In the genomic region with DNA sequence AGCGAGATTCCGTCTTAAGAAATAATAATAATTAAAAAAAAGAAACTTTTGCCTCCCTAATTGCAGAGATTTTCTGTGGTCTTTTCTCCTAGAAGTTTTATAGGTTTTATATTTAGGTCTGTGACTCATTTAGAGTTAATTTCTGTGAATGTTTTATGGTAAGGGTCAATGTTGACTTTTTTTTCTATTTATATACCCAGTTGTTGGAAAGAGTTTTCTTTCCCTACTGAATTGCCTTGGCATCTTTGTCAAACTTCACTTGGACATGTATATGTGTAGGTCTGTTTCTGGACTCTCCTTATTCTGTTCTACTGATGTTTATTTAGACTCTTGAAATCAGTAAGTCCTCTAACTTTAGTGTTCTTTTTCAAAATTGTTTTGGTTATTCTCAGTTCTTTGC, we compare ENCODE assay signal across 12 cellular contexts. TPM values are rescaled to one million over a fixed set of nuclear protein-coding genes. Genes with fewer than 3 reads are reported as not detected.
DNase-seq lines count a peak whose midpoint lies in the region; ATAC-seq, FAIRE-seq and TF ChIP-seq lines count a peak whose summit lies in the region.
"Had no signal": no experiment of that assay in that cellular context is flagged by ENCODE, and none has a peak within 500 bp of the region (broad histone marks: within the 10 kb centered on the region; RNA-seq: fewer than 3 reads in every experiment).

No MANE protein-coding gene starts in this region.

- peaks cover 53% of the 10 kb centered on the region for H3K4me1 Mint-ChIP-seq in activated naive CD8-positive, alpha-beta T cell treated with anti-CD3 and anti-CD28 coated beads, Interleukin-2, amount 50 U/mL, for 24 hours
- H3K4me1 Mint-ChIP-seq in T-cell, result peaks cover 52 to 63% (median 57%) of the 10 kb centered on the region in 3 donors

- peaks cover 56% of the 10 kb centered on the region for H3K36me3 Mint-ChIP-seq in activated naive CD8-positive, alpha-beta T cell treated with anti-CD3 and anti-CD28 coated beads, Interleukin-2, amount 50 U/mL, for 24 hours (ENCODE audit: low read depth)
- H3K36me3 Mint-ChIP-seq in T-cell, result peaks cover 43% of the 10 kb centered on the region

- peaks cover 13% of the 10 kb centered on the region for H3K9me3 Mint-ChIP-seq in activated naive CD8-positive, alpha-beta T cell treated with anti-CD3 and anti-CD28 coated beads, Interleukin-2, amount 50 U/mL, for 24 hours
- H3K9me3 Mint-ChIP-seq in T-cell, result peaks cover 0 to 17% (median 14%) of the 10 kb centered on the region in 3 donors

- H3K27ac ChIP-seq in osteoblast (ENCODE audit: low read depth, low read length) (peak overlapping the region; percentile 37), HepG2 (ENCODE audit: extremely low read length, insufficient read depth, low read length) (no peak overlapping the region)

- CTCF ChIA-PET in HepG2 (lab: Yijun Ruan, JAX; ENCODE audit: low intra/inter-chr PET ratio, low total read pairs) (no interaction called here), T-cell (lab: Charles Lee) (no interaction called here)

- in situ Hi-C loops in HepG2 (cut with HindIII; ENCODE audit: extremely low pct_ligation_motif_present, low pct_unique_long_range_greater_than_20kb), result no loop called here

- DNase-seq in EH (ENCODE audit: low read depth) (peak; percentile 57), osteoblast (ENCODE audit: insufficient read length, low spot score, missing footprints) (no peak), HepG2 (ENCODE audit: low spot score) (no peak), A172 (ENCODE audit: low spot score) (no peak), T-cell (no peak)
- DNase-seq in activated naive CD8-positive, alpha-beta T cell treated with anti-CD3 and anti-CD28 coated beads, Interleukin-2, amount 50 U/mL, for 24 hours, result no peak
- DNase-seq: DMS53, H7 had no signal

- H4K20me1 ChIP-seq in Loucy (ENCODE audit: insufficient read depth, low read length, poor library complexity, severe bottlenecking) (peaks cover 72% of the 10 kb centered on the region), osteoblast (ENCODE audit: insufficient read depth, low read length) (peaks cover 29% of the 10 kb centered on the region), HepG2 (ENCODE audit: insufficient read depth, low read length) (peaks cover 34% of the 10 kb centered on the region)

- H3K4me3 Mint-ChIP-seq in activated naive CD8-positive, alpha-beta T cell treated with anti-CD3 and anti-CD28 coated beads, Interleukin-2, amount 50 U/mL, for 24 hours, result no peak overlapping the region
- peak overlapping the region in 1 of 3 donors; percentile 27 for H3K4me3 Mint-ChIP-seq in T-cell
- H3K4me3 Mint-ChIP-seq: CD14-positive monocyte, GM23338 had no signal

- TF ChIP-seq EP300 in HepG2 (IDR thresholded peaks at IDR 0.05; ENCODE audit: low read depth in 2 of 2, low read length in 2 of 2) (no peak), HepG2 (CRISPR knock-in tag; IDR thresholded peaks at IDR 0.05; ENCODE audit: borderline replicate concordance) (no peak)

- peak overlapping the region; percentile 94 for H3K4me2 ChIP-seq in Loucy (ENCODE audit: low read depth, low read length, poor library complexity, severe bottlenecking)
- H3K4me2 ChIP-seq in osteoblast (ENCODE audit: insufficient read depth, low read length), result peak overlapping the region; percentile 46
- H3K4me2 ChIP-seq in HepG2 (ENCODE audit: low read depth, low read length), result no peak overlapping the region
- H3K4me2 ChIP-seq: GM23338 had no signal

- TF ChIP-seq RAD21 in HepG2 (CRISPR knock-in tag; IDR thresholded peaks at IDR 0.05), result no peak

- WGBS in HepG2 (ENCODE audit: low lambda C conversion rate), result 95% methylated on average over 2 of the region's 2 CpGs

- H3K9me2 ChIP-seq in Loucy (replicated peaks; ENCODE audit: low read depth, low read length), result no peaks in the 10 kb centered on the region

- POLR2A ChIA-PET in HepG2 (lab: Yijun Ruan, JAX), result no interaction called here
- POLR2A ChIA-PET in T-cell (lab: Charles Lee), result no interaction called here

- H3K27me3 Mint-ChIP-seq in activated naive CD8-positive, alpha-beta T cell treated with anti-CD3 and anti-CD28 coated beads, Interleukin-2, amount 50 U/mL, for 24 hours, result no peaks in the 10 kb centered on the region
- no peaks in the 10 kb centered on the region for H3K27me3 Mint-ChIP-seq in T-cell

- no peak overlapping the region for H3K9ac ChIP-seq in Loucy (ENCODE audit: low read depth, low read length, poor library complexity, severe bottlenecking)
- H3K9ac ChIP-seq in HepG2 (ENCODE audit: insufficient read depth, low read depth, low read length), result no peak overlapping the region

- intact Hi-C loops in HepG2 (cut with micrococcal nuclease; ENCODE audit: unreplicated experiment), result no loop called here

- TF ChIP-seq CTCF in Loucy (conservative IDR thresholded peaks at IDR 0.05; ENCODE audit: low read length) (no peak), osteoblast (IDR thresholded peaks at IDR 0.05; ENCODE audit: extremely low read depth, low read depth, low read length) (no peak), HepG2 (CRISPR knock-in tag; IDR thresholded peaks at IDR 0.05) (no peak)

- TF ChIP-seq POLR2A in HepG2 (IDR thresholded peaks at IDR 0.05; ENCODE audit: insufficient read depth in 1 of 2, low read depth in 2 of 2, low read length in 2 of 2), result no peak

- H3K79me2 ChIP-seq in Loucy (ENCODE audit: insufficient read depth, low read length) (peaks cover 98% of the 10 kb centered on the region), osteoblast (ENCODE audit: insufficient read depth, low read length) (peaks cover 97% of the 10 kb centered on the region), HepG2 (ENCODE audit: insufficient read depth, low read length) (peaks cover 100% of the 10 kb centered on the region)

- peaks cover 52% of the 10 kb centered on the region for H3K4me1 ChIP-seq in Loucy (ENCODE audit: insufficient read depth, low read length, poor library complexity, severe bottlenecking)
- peaks cover 29% of the 10 kb centered on the region for H3K4me1 ChIP-seq in osteoblast (ENCODE audit: insufficient read depth, low read length)
- H3K4me1 ChIP-seq in HepG2 (ENCODE audit: insufficient read depth, low read length), result peaks cover 46% of the 10 kb centered on the region

- no peak for FAIRE-seq in HepG2 (lab: Jason Lieb, UNC)
- FAIRE-seq: GM18507 had no signal

- H2AFZ ChIP-seq in Loucy (ENCODE audit: low read length), result no peak overlapping the region
- no peak overlapping the region for H2AFZ ChIP-seq in osteoblast (ENCODE audit: low read length)
- H2AFZ ChIP-seq in HepG2 (ENCODE audit: low read length), result no peak overlapping the region
- H2AFZ ChIP-seq: GM23338 had no signal

- peaks cover 8% of the 10 kb centered on the region for H3K9me3 ChIP-seq in Loucy (ENCODE audit: insufficient read depth, low read depth, low read length)
- no peaks in the 10 kb centered on the region for H3K9me3 ChIP-seq in osteoblast (ENCODE audit: low read depth, low read length)
- H3K9me3 ChIP-seq in HepG2 (ENCODE audit: low read length), result peaks cover 2% of the 10 kb centered on the region

- H3K4me3 ChIP-seq in Loucy (ENCODE audit: low read length, poor library complexity, severe bottlenecking) (peak overlapping the region; percentile 42), osteoblast (ENCODE audit: insufficient read depth, low read length) (no peak overlapping the region), HepG2 (replicated peaks in 1 of 3; ENCODE audit: insufficient read depth in 1 of 3, low read depth in 2 of 3, low read length in 3 of 3) (no peak overlapping the region)
- H3K4me3 ChIP-seq: GM23338 had no signal

- H3K27me3 ChIP-seq in Loucy (ENCODE audit: insufficient read depth, low read length, poor library complexity, severe bottlenecking), result peaks cover 1% of the 10 kb centered on the region
- no peaks in the 10 kb centered on the region for H3K27me3 ChIP-seq in osteoblast (ENCODE audit: insufficient read depth, low read length)
- H3K27me3 ChIP-seq in HepG2 (ENCODE audit: control insufficient read depth in 1 of 2, insufficient read depth in 2 of 2, low read length in 2 of 2), result no peaks in the 10 kb centered on the region; a peak in 1 of 5 replicates

- 0 out of 2 replicates have a peak, but pooled peaks cover 1% of the 10 kb centered on the region for H3K36me3 ChIP-seq in Loucy (ENCODE audit: insufficient read depth, low read length)
- no peaks in the 10 kb centered on the region for H3K36me3 ChIP-seq in osteoblast (ENCODE audit: insufficient read depth, low read length)
- peaks cover 0 to 3% of the 10 kb centered on the region in 2 experiments; a peak in 2 of 5 replicates for H3K36me3 ChIP-seq in HepG2 (replicated peaks in 1 of 2; ENCODE audit: control insufficient read depth in 1 of 2, insufficient read depth in 2 of 2, low read length in 2 of 2)

- no TSS peak for BruUV-seq in HepG2 (replicated peaks; lab: Mats Ljungman, UMichigan)

- no peak for ATAC-seq in activated naive CD8-positive, alpha-beta T cell treated with anti-CD3 and anti-CD28 coated beads, Interleukin-2, amount 50 U/mL, for 24 hours
- ATAC-seq in HepG2 (no peak), T-cell (replicated peaks in 1 of 4) (no peak)
- ATAC-seq: GM23338 had no signal

- H3F3A ChIP-seq in Loucy (ENCODE audit: low read depth), result no peaks in the 10 kb centered on the region

- H3K27ac Mint-ChIP-seq in activated naive CD8-positive, alpha-beta T cell treated with anti-CD3 and anti-CD28 coated beads, Interleukin-2, amount 50 U/mL, for 24 hours, result peak overlapping the region; percentile 61
- no peak overlapping the region for H3K27ac Mint-ChIP-seq in T-cell
- H3K27ac Mint-ChIP-seq: CD14-positive monocyte, GM23338 had no signal

RNA-seq across cellular contexts. Expression of a gene that starts 5.5 kb away (rescaled TPM):
- 21.4 and 21.8 TPM in 2 replicates for total RNA-seq in osteoblast
- 31.0 and 38.1 TPM in 2 replicates for total RNA-seq in HepG2 (2016; rRNA removed; fragmentation: Illumina TruSeq; extraction: Trizol)
- total RNA-seq in HepG2 (2016; cell fraction: cytosol; rRNA removed; fragmentation: Illumina TruSeq; extraction: Trizol; ENCODE audit: low read depth), result 16.0 and 19.8 TPM in 2 replicates
- total RNA-seq in HepG2 (2016; cell fraction: insoluble cytoplasmic fraction; rRNA removed; fragmentation: Illumina TruSeq; extraction: Trizol), result 26.9 and 42.0 TPM in 2 replicates
- 21.0 and 25.6 TPM in 2 replicates for total RNA-seq in HepG2 (2016; cell fraction: membrane; rRNA removed; fragmentation: Illumina TruSeq; extraction: Trizol)
- 41.8 and 49.3 TPM in 2 replicates for total RNA-seq in HepG2 (2016; cell fraction: nucleus; rRNA removed; fragmentation: Illumina TruSeq; extraction: Trizol)
- polyA plus RNA-seq in HepG2 (2011; rRNA removed), result 27.9 and 29.8 TPM in 2 replicates
- polyA plus RNA-seq in HepG2 (2011; cell fraction: cytosol; rRNA removed), result 13.4 and 17.0 TPM in 2 replicates
- 81.1 and 98.2 TPM in 2 replicates for polyA plus RNA-seq in HepG2 (2011; cell fraction: nucleus; rRNA removed)
- 22.2 and 36.6 TPM in 2 replicates for polyA plus RNA-seq in HepG2 (2012)
- 3.3 and 4.9 TPM in 2 replicates for polyA plus RNA-seq in HepG2 (2016; cell fraction: cytosol; fragmentation: Illumina TruSeq; extraction: Trizol; ENCODE audit: low read depth)
- polyA plus RNA-seq in HepG2 (2016; cell fraction: insoluble cytoplasmic fraction; fragmentation: Illumina TruSeq; extraction: Trizol; ENCODE audit: low read depth), result 33.7 and 36.8 TPM in 2 replicates
- polyA plus RNA-seq in HepG2 (2016; cell fraction: membrane; fragmentation: Illumina TruSeq; extraction: Trizol; ENCODE audit: low read depth), result 10.9 TPM in 2 replicates
- 65.8 and 79.5 TPM in 2 replicates for polyA plus RNA-seq in HepG2 (2016; cell fraction: nucleus; fragmentation: Illumina TruSeq; extraction: Trizol; ENCODE audit: insufficient read depth, low read depth)
- 19.0 and 22.7 TPM in 2 replicates for polyA minus RNA-seq in HepG2 (2011; rRNA and poly(A)+ RNA removed; ENCODE audit: low replicate concordance)
- 9.5 and 10.0 TPM in 2 replicates for polyA minus RNA-seq in HepG2 (2011; cell fraction: cytosol; rRNA and poly(A)+ RNA removed)
- polyA minus RNA-seq in HepG2 (2011; cell fraction: nucleus; rRNA and poly(A)+ RNA removed), result 57.8 and 73.6 TPM in 2 replicates
- 14.8 and 16.7 TPM in 2 replicates for total RNA-seq in A172 (2014; rRNA removed; shearing (Covaris generic))
- total RNA-seq in T-cell, result 10 to 100 TPM; 38.9 to 52.1 (median 49.7) TPM

RNA-seq across cellular contexts. Expression of a gene that starts 40.5 kb away (rescaled TPM):
- total RNA-seq in osteoblast, result 1.1 and 1.2 TPM in 2 replicates
- 3.0 and 3.8 TPM in 2 replicates for total RNA-seq in HepG2 (2016; rRNA removed; fragmentation: Illumina TruSeq; extraction: Trizol)
- total RNA-seq in HepG2 (2016; cell fraction: cytosol; rRNA removed; fragmentation: Illumina TruSeq; extraction: Trizol; ENCODE audit: low read depth), result 0.40 and 1.1 TPM in 2 replicates
- total RNA-seq in HepG2 (2016; cell fraction: insoluble cytoplasmic fraction; rRNA removed; fragmentation: Illumina TruSeq; extraction: Trizol), result 3.4 and 4.4 TPM in 2 replicates
- 2.0 TPM in 2 replicates for total RNA-seq in HepG2 (2016; cell fraction: membrane; rRNA removed; fragmentation: Illumina TruSeq; extraction: Trizol)
- total RNA-seq in HepG2 (2016; cell fraction: nucleus; rRNA removed; fragmentation: Illumina TruSeq; extraction: Trizol), result 2.3 and 2.7 TPM in 2 replicates
- 1.2 and 1.9 TPM in 2 replicates for polyA plus RNA-seq in HepG2 (2011; rRNA removed)
- 0.50 and 0.79 TPM in 2 replicates for polyA plus RNA-seq in HepG2 (2011; cell fraction: cytosol; rRNA removed)
- polyA plus RNA-seq in HepG2 (2011; cell fraction: nucleus; rRNA removed), result 0.61 and 0.88 TPM in 2 replicates
- 1.3 and 2.8 TPM in 2 replicates for polyA plus RNA-seq in HepG2 (2012)
- 0.28 and 0.31 TPM in 2 replicates for polyA plus RNA-seq in HepG2 (2016; cell fraction: cytosol; fragmentation: Illumina TruSeq; extraction: Trizol; ENCODE audit: low read depth)
- polyA plus RNA-seq in HepG2 (2016; cell fraction: insoluble cytoplasmic fraction; fragmentation: Illumina TruSeq; extraction: Trizol; ENCODE audit: low read depth), result 3.4 and 5.5 TPM in 2 replicates
- 0.83 and 1.1 TPM in 2 replicates for polyA plus RNA-seq in HepG2 (2016; cell fraction: membrane; fragmentation: Illumina TruSeq; extraction: Trizol; ENCODE audit: low read depth)
- 3.8 and 3.9 TPM in 2 replicates for polyA plus RNA-seq in HepG2 (2016; cell fraction: nucleus; fragmentation: Illumina TruSeq; extraction: Trizol; ENCODE audit: insufficient read depth, low read depth)
- polyA minus RNA-seq in HepG2 (2011; rRNA and poly(A)+ RNA removed; ENCODE audit: low replicate concordance), result 0.46 and 0.49 TPM in 2 replicates
- 0.79 and 1.1 TPM in 2 replicates for polyA minus RNA-seq in HepG2 (2011; cell fraction: cytosol; rRNA and poly(A)+ RNA removed)
- polyA minus RNA-seq in HepG2 (2011; cell fraction: nucleus; rRNA and poly(A)+ RNA removed), result 1.9 and 2.6 TPM in 2 replicates
- 1.6 and 6.5 TPM in 2 replicates for total RNA-seq in A172 (2014; rRNA removed; shearing (Covaris generic))
- total RNA-seq in T-cell, result 1 to 10 TPM in 3 of 5 donors, under 1 TPM in 2; 0.49 to 1.4 (median 1.2) TPM

RNA-seq across cellular contexts. Expression of a gene that starts 40.5 kb away (rescaled TPM):
- total RNA-seq in osteoblast (27.5 and 33.0 TPM in 2 replicates), HepG2 (2016; rRNA removed; fragmentation: Illumina TruSeq; extraction: Trizol) (62.7 and 98.5 TPM in 2 replicates), T-cell (10 to 100 TPM; 27.0 to 32.1 (median 28.9) TPM)
- 11.8 and 12.1 TPM in 2 replicates for total RNA-seq in HepG2 (2016; cell fraction: cytosol; rRNA removed; fragmentation: Illumina TruSeq; extraction: Trizol; ENCODE audit: low read depth)
- total RNA-seq in HepG2 (2016; cell fraction: insoluble cytoplasmic fraction; rRNA removed; fragmentation: Illumina TruSeq; extraction: Trizol), result 62.1 and 103 TPM in 2 replicates
- 36.3 and 39.5 TPM in 2 replicates for total RNA-seq in HepG2 (2016; cell fraction: membrane; rRNA removed; fragmentation: Illumina TruSeq; extraction: Trizol)
- total RNA-seq in HepG2 (2016; cell fraction: nucleus; rRNA removed; fragmentation: Illumina TruSeq; extraction: Trizol), result 35.4 and 37.8 TPM in 2 replicates
- 51.9 and 54.5 TPM in 2 replicates for polyA plus RNA-seq in HepG2 (2011; rRNA removed)
- polyA plus RNA-seq in HepG2 (2011; cell fraction: cytosol; rRNA removed), result 29.7 and 46.3 TPM in 2 replicates
- 16.8 and 22.2 TPM in 2 replicates for polyA plus RNA-seq in HepG2 (2011; cell fraction: nucleus; rRNA removed)
- 41.7 and 47.0 TPM in 2 replicates for polyA plus RNA-seq in HepG2 (2012)
- polyA plus RNA-seq in HepG2 (2016; cell fraction: cytosol; fragmentation: Illumina TruSeq; extraction: Trizol; ENCODE audit: low read depth), result 13.4 and 13.7 TPM in 2 replicates
- polyA plus RNA-seq in HepG2 (2016; cell fraction: insoluble cytoplasmic fraction; fragmentation: Illumina TruSeq; extraction: Trizol; ENCODE audit: low read depth), result 89.3 and 97.6 TPM in 2 replicates
- 26.6 and 27.4 TPM in 2 replicates for polyA plus RNA-seq in HepG2 (2016; cell fraction: membrane; fragmentation: Illumina TruSeq; extraction: Trizol; ENCODE audit: low read depth)
- polyA plus RNA-seq in HepG2 (2016; cell fraction: nucleus; fragmentation: Illumina TruSeq; extraction: Trizol; ENCODE audit: insufficient read depth, low read depth), result 43.6 and 44.2 TPM in 2 replicates
- 68.4 and 76.3 TPM in 2 replicates for polyA minus RNA-seq in HepG2 (2011; rRNA and poly(A)+ RNA removed; ENCODE audit: low replicate concordance)
- 27.5 and 32.2 TPM in 2 replicates for polyA minus RNA-seq in HepG2 (2011; cell fraction: cytosol; rRNA and poly(A)+ RNA removed)
- polyA minus RNA-seq in HepG2 (2011; cell fraction: nucleus; rRNA and poly(A)+ RNA removed), result 54.5 and 62.1 TPM in 2 replicates
- 76.1 and 91.6 TPM in 2 replicates for total RNA-seq in A172 (2014; rRNA removed; shearing (Covaris generic))
